ENCODE assay signal across 21 cellular contexts in genomic region chr14:55440385-55440784, GRCh38. TPM values are rescaled to one million over a fixed set of nuclear protein-coding genes. Genes with fewer than 3 reads are reported as not detected.
A peak's percentile ranks its signal among the peaks of the same experiment; 100 is the strongest.
DNase-seq lines count a peak whose midpoint lies in the region; ATAC-seq and TF ChIP-seq lines count a peak whose summit lies in the region.
"Had no signal": no experiment of that assay in that cellular context is flagged by ENCODE, and none has a peak within 500 bp of the region (broad histone marks: within the 10 kb centered on the region; RNA-seq: fewer than 3 reads in every experiment).

Gene TBPL2 (minus strand): TSS chr14:55440616. CDS start chr14:55440449, 167 bp downstream.

- H3K9ac ChIP-seq in HUES6 (ENCODE audit: low read length), result no peak within 1 kb of the TSS

- H3K4me3 ChIP-seq in BJ (ENCODE audit: low read depth, low read length) (no peak within 1 kb of the TSS), HUES6 (ENCODE audit: low read depth, low read length) (peak within 1 kb of the TSS; percentile 44; the same call in 1 of the 2 replicates), epithelial cell of proximal tubule (ENCODE audit: low read depth, low read length) (no peak within 1 kb of the TSS), kidney epithelial cell (ENCODE audit: low read depth, low read length) (no peak within 1 kb of the TSS)
- H3K4me3 ChIP-seq: uterus had no signal

- H3K36me3 ChIP-seq in BJ (ENCODE audit: control insufficient read depth, insufficient read depth, low read length), result no peaks in the 10 kb centered on the region
- H3K36me3 ChIP-seq in HUES6 (ENCODE audit: control insufficient read depth, insufficient read depth, low read length), result no peaks in the 10 kb centered on the region
- no peaks in the 10 kb centered on the region for H3K36me3 ChIP-seq in kidney epithelial cell (ENCODE audit: control insufficient read depth, insufficient read depth, low read length)
- H3K36me3 ChIP-seq: uterus had no signal

- CTCF ChIA-PET in BJ (lab: Yijun Ruan, JAX), result interaction anchor here (1.0 to 2.6 kb wide), 6 partner anchors 8 to 1048 kb away, joined by 3 to 18 read pairs (median 4); no protein-coding TSS in a partner anchor

- no peak for ATAC-seq in GM18861 (IDR thresholded peaks at IDR 0.05; ENCODE audit: unreplicated experiment)
- ATAC-seq: activated T-helper 17 cell treated with anti-CD3 and anti-CD28 coated beads, Interleukin-2, amount 50 U/mL, for 72 hours; T-helper 17 cell had no signal

- POLR2A ChIA-PET in BJ (lab: Charles Lee), result interaction anchor here (0.7 kb wide), 1 partner anchor 980 kb away, joined by 4 read pairs; no protein-coding TSS in a partner anchor

- H3K9me3 ChIP-seq in HUES6 (ENCODE audit: control insufficient read depth, insufficient read depth, low read depth, low read length), result no peaks in the 10 kb centered on the region; the same call in 1 of the 2 replicates
- H3K9me3 ChIP-seq: uterus had no signal

- 0 out of 2 replicates have a peak, but pooled peaks cover 3% of the 10 kb centered on the region for H3K4me1 ChIP-seq in HUES6 (ENCODE audit: control insufficient read depth, insufficient read depth, low read length)
- H3K4me1 ChIP-seq: uterus had no signal

- DNase-seq in BJ (ENCODE audit: low read depth) (no peak), epithelial cell of proximal tubule (ENCODE audit: low read depth) (no peak), kidney epithelial cell (ENCODE audit: low read depth) (no peak), NCI-H2227 (lab: John Stamatoyannopoulos, UW; ENCODE audit: unreplicated experiment) (no peak)
- DNase-seq in activated CD8-positive, alpha-beta memory T cell treated with anti-CD3 and anti-CD28 coated beads, Interleukin-2, amount 50 U/mL, for 48 hours, result no peak
- no peak for DNase-seq in activated effector memory CD4-positive, alpha-beta T cell treated with anti-CD3 and anti-CD28 coated beads, Interleukin-2, amount 50 U/mL, for 16 hours
- DNase-seq: ACHN; activated CD8-positive, alpha-beta memory T cell treated with anti-CD3 and anti-CD28 coated beads for 24 hours; cerebellar nuclear complex; NCI-H1694 treated with DMSO at 0.1 percent for 48 hours; NCI-H446; SHP77; T-helper 17 cell; uterus had no signal

- TF ChIP-seq CTCF in BJ (IDR thresholded peaks at IDR 0.05; ENCODE audit: insufficient read depth, low read depth, low read length) (peak; percentile 26; the same call in 1 of the 2 replicates), epithelial cell of proximal tubule (conservative IDR thresholded peaks at IDR 0.05; ENCODE audit: low read depth, low read length) (peak; percentile 20), kidney epithelial cell (IDR thresholded peaks at IDR 0.05; ENCODE audit: insufficient read depth, low read length, poor library complexity, severe bottlenecking) (peak; percentile 7)

- H3K27me3 ChIP-seq in BJ (ENCODE audit: control insufficient read depth, insufficient read depth, low read length) (peaks cover 2% of the 10 kb centered on the region; the same call in 1 of the 2 replicates), HUES6 (ENCODE audit: control insufficient read depth, insufficient read depth, low read length) (no peaks in the 10 kb centered on the region), kidney epithelial cell (ENCODE audit: control insufficient read depth, insufficient read depth, low read length) (peaks cover 2% of the 10 kb centered on the region)
- H3K27me3 ChIP-seq: uterus had no signal

- no peak within 1 kb of the TSS for H3K27ac ChIP-seq in HUES6 (ENCODE audit: low read depth, low read length)
- H3K27ac ChIP-seq: uterus had no signal

RNA-seq across cellular contexts. Expression of gene TBPL2, which starts in this region (rescaled TPM):
- not detected in 2 replicates for polyA plus RNA-seq in BJ (2011; rRNA removed)
- not detected in 2 replicates for polyA minus RNA-seq in BJ (2011; rRNA and poly(A)+ RNA removed)
- total RNA-seq in epithelial cell of proximal tubule (not detected in 2 replicates), kidney epithelial cell (not detected in 2 replicates)
- total RNA-seq: activated T-helper 17 cell treated with anti-CD3 and anti-CD28 coated beads, Interleukin-2, amount 50 U/mL, for 72 hours; MCF 10A; renal cortical epithelial cell; T-helper 17 cell; uterus had no signal
- polyA plus RNA-seq: keratinocyte, neural cell had no signal
